Comparison of ENCODE assay signal across 22 cellular contexts in the genomic region with DNA sequence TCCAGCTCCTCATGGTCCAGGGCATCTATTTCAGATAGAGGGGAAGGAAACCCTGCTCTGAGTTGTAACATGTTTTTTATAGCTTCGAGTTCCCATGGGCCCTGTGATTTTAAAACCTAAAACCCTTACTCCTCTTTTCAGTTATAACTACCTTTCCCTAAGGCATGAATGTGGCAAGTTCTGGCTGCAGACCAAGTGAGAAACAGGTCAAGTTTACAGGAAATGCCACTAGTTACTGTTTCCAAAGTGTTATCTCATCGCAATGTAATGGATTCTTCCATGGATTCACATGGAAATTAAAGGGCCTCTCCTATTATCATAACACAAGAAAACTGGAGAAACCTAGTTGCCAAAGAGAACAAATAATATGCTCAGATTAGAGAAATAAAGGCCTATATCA.
"Had no signal": no experiment of that assay in that cellular context is flagged by ENCODE, and none has a peak within 500 bp of the region (broad histone marks: within the 10 kb centered on the region; RNA-seq: fewer than 3 reads in every experiment).

No MANE protein-coding gene starts in this region.

- H3K36me3 ChIP-seq: adrenal gland, lower lobe of right lung, uterus, WERI-Rb-1 had no signal

- DNase-seq: activated CD4-positive, alpha-beta T cell treated with anti-CD3 and anti-CD28 coated beads for 1 hour; activated CD4-positive, alpha-beta T cell treated with anti-CD3 and anti-CD28 coated beads, Interleukin-2, amount 50 U/mL, for 4 hours; activated CD8-positive, alpha-beta memory T cell treated with anti-CD3 and anti-CD28 coated beads for 24 hours; activated CD8-positive, alpha-beta memory T cell treated with anti-CD3 and anti-CD28 coated beads, Interleukin-2, amount 50 U/mL, for 4 hours; activated T-cell treated with anti-CD3 and anti-CD28 coated beads, Interleukin-2, amount 50 U/mL, for 24 hours; adrenal gland; erythroblast; foreskin melanocyte; glutamatergic neuron; lower lobe of right lung; naive B cell; retina; stimulated activated CD4-positive, alpha-beta T cell treated with anti-CD3 and anti-CD28 coated beads, Interleukin-2, amount 100 ng/mL, for 48 hours; stimulated activated CD8-positive, alpha-beta memory T cell treated with anti-CD3 and anti-CD28 coated beads, Interleukin-4, amount 100 ng/mL, for 48 hours; stimulated activated naive CD4-positive, alpha-beta T cell; T-helper 1 cell; testis; trophoblast cell; uterus; WERI-Rb-1 had no signal

- H3K9me3 ChIP-seq: adrenal gland, lower lobe of right lung, testis, uterus had no signal

- H3K4me3 ChIP-seq: adrenal gland, hepatocyte, lower lobe of right lung, testis, uterus had no signal

- H3K27me3 ChIP-seq: adrenal gland, hepatocyte, testis, uterus had no signal

- H3K27ac ChIP-seq: adrenal gland, hepatocyte, lower lobe of right lung, testis, uterus, WERI-Rb-1 had no signal

- H2AFZ ChIP-seq: hepatocyte had no signal

- H3K4me1 ChIP-seq: adrenal gland, lower lobe of right lung, testis, uterus had no signal

- ATAC-seq: activated T-helper 17 cell treated with anti-CD3 and anti-CD28 coated beads, Interleukin-2, amount 50 U/mL, for 72 hours; lower lobe of right lung had no signal
